12 cellular contexts compared by ENCODE assay signal in the genomic region with DNA sequence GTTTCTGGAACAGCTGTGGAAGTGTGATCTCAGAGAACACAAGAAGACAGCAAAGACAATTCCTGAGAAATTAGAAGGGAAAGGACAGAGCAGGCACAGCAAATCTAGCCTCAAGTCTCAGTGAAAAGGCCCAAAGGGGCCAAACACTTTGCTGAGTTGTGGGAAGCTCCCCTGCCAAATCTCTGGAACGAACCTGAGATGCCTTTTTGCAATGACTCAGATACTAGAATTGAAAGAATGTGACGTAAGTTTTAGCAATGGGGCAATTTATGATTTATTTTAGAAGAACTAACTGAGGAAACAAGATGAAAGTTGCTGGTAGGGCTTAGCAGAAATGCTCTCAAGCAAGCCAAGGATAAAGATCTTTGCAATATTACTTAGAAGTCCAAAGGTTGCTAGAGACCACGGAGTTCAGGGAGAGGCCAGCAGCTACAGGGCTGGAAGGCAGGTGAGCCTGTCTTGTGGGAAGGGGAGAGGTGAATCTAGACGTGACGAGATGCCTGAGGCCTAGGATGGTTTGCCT.
DNase-seq lines count a peak whose midpoint lies in the region; ATAC-seq and TF ChIP-seq lines count a peak whose summit lies in the region.
"Had no signal": no experiment of that assay in that cellular context is flagged by ENCODE, and none has a peak within 500 bp of the region (broad histone marks: within the 10 kb centered on the region; RNA-seq: fewer than 3 reads in every experiment).

No MANE protein-coding gene starts in this region.

- intact Hi-C loops in CD8-positive, alpha-beta T cell (cut with DNase I, micrococcal nuclease), result no loop called here

- no peak overlapping the region for H3K4me3 ChIP-seq in epithelial cell of esophagus (ENCODE audit: low read length)
- H3K4me3 ChIP-seq in CD8-positive, alpha-beta T cell (ENCODE audit: low read depth, low read length), result no peak overlapping the region

- CTCF ChIA-PET in CD8-positive, alpha-beta T cell (lab: Charles Lee), result no interaction called here

- H3K36me3 ChIP-seq in CD8-positive, alpha-beta T cell (ENCODE audit: insufficient read depth, low read length), result no peaks in the 10 kb centered on the region
- H3K36me3 ChIP-seq: BE2C had no signal

- no peaks in the 10 kb centered on the region for H3K36me3 Mint-ChIP-seq in nephron (ENCODE audit: low read depth)
- no peaks in the 10 kb centered on the region for H3K36me3 Mint-ChIP-seq in CD8-positive, alpha-beta T cell
- H3K36me3 Mint-ChIP-seq: activated naive CD8-positive, alpha-beta T cell treated with anti-CD3 and anti-CD28 coated beads for 36 hours; natural killer cell treated with Interleukin-12 subunit alpha and Interleukin-12 subunit beta and Interleukin-15 and Interleukin-18, amount 100 ng/mL, for 72 hours had no signal

- no peaks in the 10 kb centered on the region for H3K4me1 ChIP-seq in CD8-positive, alpha-beta T cell (ENCODE audit: insufficient read depth, low read length)
- H3K4me1 ChIP-seq: BE2C had no signal

- TF ChIP-seq CTCF in epithelial cell of esophagus (IDR thresholded peaks at IDR 0.05; ENCODE audit: insufficient read depth, low read depth, low read length, missing control alignments), result no peak
- no peak for TF ChIP-seq CTCF in nephron (IDR thresholded peaks at IDR 0.05; ENCODE audit: unreplicated experiment in 3 of 3)
- TF ChIP-seq CTCF in CD8-positive, alpha-beta T cell (IDR thresholded peaks at IDR 0.05), result no peak

- POLR2A ChIA-PET in CD8-positive, alpha-beta T cell (lab: Charles Lee), result no interaction called here

- peaks cover 8% of the 10 kb centered on the region for H3K9me3 Mint-ChIP-seq in nephron
- H3K9me3 Mint-ChIP-seq in CD8-positive, alpha-beta T cell, result no peaks in the 10 kb centered on the region
- H3K9me3 Mint-ChIP-seq: activated naive CD8-positive, alpha-beta T cell treated with anti-CD3 and anti-CD28 coated beads for 36 hours; natural killer cell treated with Interleukin-12 subunit alpha and Interleukin-12 subunit beta and Interleukin-15 and Interleukin-18, amount 100 ng/mL, for 72 hours had no signal

- peak; percentile 5 for DNase-seq in ACHN
- DNase-seq in HT-29 (ENCODE audit: low spot score), result peak; percentile 35
- peak; percentile 37 for DNase-seq in epithelial cell of esophagus (ENCODE audit: low read depth)
- no peak for DNase-seq in NCI-H748 (lab: John Stamatoyannopoulos, UW; ENCODE audit: unreplicated experiment)
- DNase-seq in CD8-positive, alpha-beta T cell, result no peak
- DNase-seq in CD1c-positive myeloid dendritic cell (ENCODE audit: extremely low spot score), result no peak
- no peak for DNase-seq in dermis blood vessel endothelial cell
- DNase-seq: activated naive CD8-positive, alpha-beta T cell treated with anti-CD3 and anti-CD28 coated beads for 36 hours; BE2C; KBM-7 had no signal

- no peaks in the 10 kb centered on the region for H3K27me3 Mint-ChIP-seq in nephron (ENCODE audit: low read depth)
- peaks cover 2% of the 10 kb centered on the region for H3K27me3 Mint-ChIP-seq in CD8-positive, alpha-beta T cell (ENCODE audit: low read depth)

- H3K27ac ChIP-seq in CD8-positive, alpha-beta T cell (ENCODE audit: low read depth, low read length), result no peak overlapping the region

- no peaks in the 10 kb centered on the region for H3K9me3 ChIP-seq in CD8-positive, alpha-beta T cell (ENCODE audit: low read length)
- H3K9me3 ChIP-seq: BE2C had no signal

- in situ Hi-C loops in ACHN (cut with HindIII; ENCODE audit: low pct_ligation_motif_present, low pct_unique_long_range_greater_than_20kb, low sequenced_read_pairs), result no loop called here

- no peak for ATAC-seq in CD8-positive, alpha-beta T cell
- ATAC-seq: natural killer cell treated with Interleukin-12 subunit alpha and Interleukin-12 subunit beta and Interleukin-15 and Interleukin-18, amount 100 ng/mL, for 72 hours had no signal

- peaks cover 26% of the 10 kb centered on the region for H3K4me1 Mint-ChIP-seq in nephron
- H3K4me1 Mint-ChIP-seq in CD8-positive, alpha-beta T cell (ENCODE audit: low read depth), result no peaks in the 10 kb centered on the region
- H3K4me1 Mint-ChIP-seq: activated naive CD8-positive, alpha-beta T cell treated with anti-CD3 and anti-CD28 coated beads for 36 hours had no signal

- H3K27ac Mint-ChIP-seq in nephron, result peak overlapping the region; percentile 56 to 70 (median 64)
- H3K27ac Mint-ChIP-seq in CD8-positive, alpha-beta T cell, result no peak overlapping the region
- H3K27ac Mint-ChIP-seq: activated naive CD8-positive, alpha-beta T cell treated with anti-CD3 and anti-CD28 coated beads for 36 hours; natural killer cell treated with Interleukin-12 subunit alpha and Interleukin-12 subunit beta and Interleukin-15 and Interleukin-18, amount 100 ng/mL, for 72 hours had no signal

- H3K27me3 ChIP-seq in CD8-positive, alpha-beta T cell (ENCODE audit: insufficient read depth, low read length), result no peaks in the 10 kb centered on the region
- H3K27me3 ChIP-seq: BE2C had no signal

- no peak overlapping the region for H3K4me3 Mint-ChIP-seq in nephron
- no peak overlapping the region for H3K4me3 Mint-ChIP-seq in CD8-positive, alpha-beta T cell
- H3K4me3 Mint-ChIP-seq: activated naive CD8-positive, alpha-beta T cell treated with anti-CD3 and anti-CD28 coated beads for 36 hours; natural killer cell treated with Interleukin-12 subunit alpha and Interleukin-12 subunit beta and Interleukin-15 and Interleukin-18, amount 100 ng/mL, for 72 hours had no signal

Comparison
In these comparisons a context has a peak if more than half of its experiments do, and no peak if none do; other contexts are left out.
1. DNase-seq: peak in ACHN (single experiment), HT-29 (single experiment) and epithelial cell of esophagus (single experiment); none in NCI-H748 (single experiment), CD8-positive, alpha-beta T cell (0 of 7), CD1c-positive myeloid dendritic cell (single experiment) and dermis blood vessel endothelial cell (single experiment).